15 cellular contexts compared by ENCODE assay signal in the genomic region with DNA sequence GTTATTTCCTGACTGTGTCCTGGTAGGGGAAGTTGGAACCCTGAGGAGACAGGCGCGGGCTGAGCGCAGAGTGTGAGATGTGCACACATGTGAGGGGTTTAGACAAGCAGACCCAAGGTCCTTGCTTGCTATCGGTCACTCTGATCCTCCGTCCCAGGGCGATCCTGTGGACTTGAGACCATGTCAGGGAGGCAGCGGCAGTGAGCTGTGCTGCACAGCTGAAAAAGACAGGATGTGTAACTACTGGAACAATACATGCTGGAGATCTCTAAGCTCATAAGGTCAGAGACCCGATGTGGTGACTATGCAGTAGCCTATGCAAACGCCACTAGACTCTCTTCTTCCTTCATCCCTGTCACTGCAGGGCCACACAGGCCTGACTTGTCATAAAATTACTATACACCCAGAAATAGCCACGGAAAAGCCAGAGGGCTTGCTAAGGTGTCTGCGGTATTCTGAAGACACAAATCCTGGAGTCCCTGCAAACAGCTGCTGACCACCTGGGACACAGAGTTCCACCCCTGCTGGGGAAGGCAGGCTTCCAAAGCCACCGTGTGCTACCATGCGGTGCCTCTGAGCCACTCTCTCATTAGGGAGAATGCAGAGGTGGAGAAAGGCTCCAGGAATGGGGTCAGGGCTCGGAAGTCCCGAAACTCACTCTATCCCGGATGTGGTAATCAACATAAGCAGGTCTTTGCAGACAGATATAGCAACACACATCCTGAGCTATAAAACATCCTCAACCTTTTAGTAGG.
DNase-seq lines count a peak whose midpoint lies in the region; ATAC-seq and TF ChIP-seq lines count a peak whose summit lies in the region.
"Had no signal": no experiment of that assay in that cellular context is flagged by ENCODE, and none has a peak within 500 bp of the region (broad histone marks: within the 10 kb centered on the region; RNA-seq: fewer than 3 reads in every experiment).

No MANE protein-coding gene starts in this region.

- H3K27ac ChIP-seq in Peyer's patch (peak overlapping the region; percentile 28 to 65 (median 58)), sigmoid colon (peak overlapping the region; percentile 72 to 88 (median 84))
- H3K27ac ChIP-seq in CD4-positive, alpha-beta memory T cell (ENCODE audit: low read depth, low read length): no peak overlapping the region

- peak overlapping the region in 2 of 8 donors; percentile 15 to 19 for H3K4me3 Mint-ChIP-seq in CD4-positive, alpha-beta memory T cell
- H3K4me3 Mint-ChIP-seq: activated CD8-positive, alpha-beta T cell treated with anti-CD3 and anti-CD28 coated beads, Interleukin-2, amount 10 ng/mL, durations not matched to agents 7 days and 5 days; activated naive CD4-positive, alpha-beta T cell treated with anti-CD3 and anti-CD28 coated beads for 36 hours; central memory CD8-positive, alpha-beta T cell; neural crest cell had no signal

- no peak overlapping the region for H3K4me3 ChIP-seq in GM12865 (ENCODE audit: low read depth, low read length)
- no peak overlapping the region for H3K4me3 ChIP-seq in Peyer's patch
- no peak overlapping the region for H3K4me3 ChIP-seq in sigmoid colon
- H3K4me3 ChIP-seq in CD4-positive, alpha-beta memory T cell (ENCODE audit: low read length in 2 of 2): no peak overlapping the region

- H3K4me1 ChIP-seq in Peyer's patch: peaks cover 0 to 18% (median 14%) of the 10 kb centered on the region in 4 donors
- H3K4me1 ChIP-seq in sigmoid colon: peaks cover 0 to 80% (median 68%) of the 10 kb centered on the region in 4 donors
- peaks cover 20% of the 10 kb centered on the region for H3K4me1 ChIP-seq in CD4-positive, alpha-beta memory T cell (ENCODE audit: insufficient read depth, low read length)
- H3K4me1 ChIP-seq: BE2C had no signal

- intact Hi-C loops in sigmoid colon (cut with DNase I): loop anchor here (5.0 kb wide), 2 partner anchors 39 to 136 kb away; no protein-coding TSS in a partner anchor
- intact Hi-C loops in CD4-positive, alpha-beta memory T cell (cut with micrococcal nuclease): no loop called here

- H3K36me3 ChIP-seq in Peyer's patch: peaks cover 0 to 2% (median 0%) of the 10 kb centered on the region in 3 donors
- H3K36me3 ChIP-seq in sigmoid colon: peaks cover 0 to 6% (median 2%) of the 10 kb centered on the region in 4 donors
- no peaks in the 10 kb centered on the region for H3K36me3 ChIP-seq in CD4-positive, alpha-beta memory T cell (ENCODE audit: insufficient read depth, low read length)
- H3K36me3 ChIP-seq: BE2C had no signal

- H3K9me3 Mint-ChIP-seq in CD4-positive, alpha-beta memory T cell: peaks cover 0 to 1% (median 0%) of the 10 kb centered on the region in 8 donors
- H3K9me3 Mint-ChIP-seq: activated naive CD4-positive, alpha-beta T cell treated with anti-CD3 and anti-CD28 coated beads for 36 hours; central memory CD8-positive, alpha-beta T cell; neural crest cell had no signal

- TF ChIP-seq CTCF in GM12865 (IDR thresholded peaks at IDR 0.05; ENCODE audit: insufficient read depth, low read depth, low read length, missing control alignments) (no peak), Peyer's patch (IDR thresholded peaks at IDR 0.05) (no peak), sigmoid colon (IDR thresholded peaks at IDR 0.05) (no peak)

- TF ChIP-seq POLR2A in Peyer's patch (IDR thresholded peaks at IDR 0.05) (no peak), sigmoid colon (IDR thresholded peaks at IDR 0.05) (no peak)

- H3K27me3 ChIP-seq in Peyer's patch (no peaks in the 10 kb centered on the region), sigmoid colon (no peaks in the 10 kb centered on the region)
- H3K27me3 ChIP-seq in CD4-positive, alpha-beta memory T cell (ENCODE audit: insufficient read depth, low read length): no peaks in the 10 kb centered on the region
- H3K27me3 ChIP-seq: BE2C had no signal

- 84 to 89% methylated on average over 16 of the region's 16 CpGs for WGBS in sigmoid colon, 2 donors

- DNase-seq in GM12865 (ENCODE audit: low read depth): peak; percentile 20
- DNase-seq in Peyer's patch: no peak
- peak; percentile 15 for DNase-seq in iris pigment epithelial cell (ENCODE audit: low read depth)
- DNase-seq in sigmoid colon: peak; percentile 70
- no peak for DNase-seq in NCI-H187 treated with DMSO at 0.1 percent for 48 hours (lab: John Stamatoyannopoulos, UW)
- DNase-seq in RKO (ENCODE audit: low spot score): no peak
- DNase-seq in CD4-positive, alpha-beta memory T cell: no peak
- DNase-seq: activated CD8-positive, alpha-beta T cell treated with anti-CD3 and anti-CD28 coated beads, Interleukin-2, amount 10 ng/mL, durations not matched to agents 7 days and 5 days; activated naive CD4-positive, alpha-beta T cell treated with anti-CD3 and anti-CD28 coated beads for 36 hours; BE2C; DMS79 treated with DMSO at 0.1 percent for 48 hours; GOT3 had no signal

- H3K9me3 ChIP-seq in Peyer's patch: no peaks in the 10 kb centered on the region
- no peaks in the 10 kb centered on the region for H3K9me3 ChIP-seq in sigmoid colon
- no peaks in the 10 kb centered on the region for H3K9me3 ChIP-seq in CD4-positive, alpha-beta memory T cell (ENCODE audit: control insufficient read depth in 1 of 2, low read length in 2 of 2)
- H3K9me3 ChIP-seq: BE2C had no signal

- CTCF ChIA-PET in CD4-positive, alpha-beta memory T cell (lab: Charles Lee; ENCODE audit: partially characterized antibody): interaction anchor here (1.1 kb wide), 1 partner anchor 188 kb away, joined by 3 read pairs; no protein-coding TSS in a partner anchor

- no peaks in the 10 kb centered on the region for H3K27me3 Mint-ChIP-seq in CD4-positive, alpha-beta memory T cell
- H3K27me3 Mint-ChIP-seq: central memory CD8-positive, alpha-beta T cell had no signal

- ATAC-seq in HG02884 (IDR thresholded peaks at IDR 0.05; ENCODE audit: unreplicated experiment): no peak
- ATAC-seq: activated CD8-positive, alpha-beta T cell treated with anti-CD3 and anti-CD28 coated beads, Interleukin-2, amount 10 ng/mL, durations not matched to agents 7 days and 5 days had no signal

- H3K36me3 Mint-ChIP-seq in CD4-positive, alpha-beta memory T cell: no peaks in the 10 kb centered on the region

- H3K27ac Mint-ChIP-seq in CD4-positive, alpha-beta memory T cell: no peak overlapping the region
- H3K27ac Mint-ChIP-seq: activated CD8-positive, alpha-beta T cell treated with anti-CD3 and anti-CD28 coated beads, Interleukin-2, amount 10 ng/mL, durations not matched to agents 7 days and 5 days; activated naive CD4-positive, alpha-beta T cell treated with anti-CD3 and anti-CD28 coated beads for 36 hours had no signal

- POLR2A ChIA-PET in CD4-positive, alpha-beta memory T cell (lab: Charles Lee; ENCODE audit: partially characterized antibody): no interaction called here

- peaks cover 16 to 28% (median 19%) of the 10 kb centered on the region in 4 donors for H3K4me1 Mint-ChIP-seq in CD4-positive, alpha-beta memory T cell

- TF ChIP-seq EP300 in sigmoid colon (IDR thresholded peaks at IDR 0.05): no peak

Comparison
In these comparisons a context has a peak if more than half of its experiments do, and no peak if none do; other contexts are left out.
1. DNase-seq: peak in GM12865 (single experiment), iris pigment epithelial cell (single experiment) and sigmoid colon (single experiment); none in Peyer's patch (0 of 3), NCI-H187 treated with DMSO at 0.1 percent for 48 hours (single experiment), RKO (single experiment) and CD4-positive, alpha-beta memory T cell (0 of 5).